ENCODE assay signal across 1 cellular context in genomic region chr20:32971703-32972161, GRCh38.
TF ChIP-seq lines count a peak whose summit lies in the region.

No MANE protein-coding gene starts in this region.

TF ChIP-seq in endothelial cell of umbilical vein, 7 proteins besides CTCF, POLR2A, EP300 and RAD21:
- TF ChIP-seq FOS (IDR thresholded peaks at IDR 0.05; ENCODE audit: borderline replicate concordance, insufficient read depth, low read length) = no peak
- TF ChIP-seq, protein P1, sequence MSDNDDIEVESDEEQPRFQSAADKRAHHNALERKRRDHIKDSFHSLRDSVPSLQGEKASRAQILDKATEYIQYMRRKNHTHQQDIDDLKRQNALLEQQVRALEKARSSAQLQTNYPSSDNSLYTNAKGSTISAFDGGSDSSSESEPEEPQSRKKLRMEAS (IDR thresholded peaks at IDR 0.05; ENCODE audit: insufficient read depth, insufficient read length) = no peak
